Comparison of ENCODE assay signal across 9 cellular contexts in genomic region chrX:149504226-149504914, GRCh38. TPM values are rescaled to one million over a fixed set of nuclear protein-coding genes. Genes with fewer than 3 reads are reported as not detected.
DNase-seq lines count a peak whose midpoint lies in the region; ATAC-seq and TF ChIP-seq lines count a peak whose summit lies in the region.
"Had no signal": no experiment of that assay in that cellular context is flagged by ENCODE, and none has a peak within 500 bp of the region (broad histone marks: within the 10 kb centered on the region; RNA-seq: fewer than 3 reads in every experiment).

No MANE protein-coding gene starts in this region.

- ATAC-seq in GM21576 (IDR thresholded peaks at IDR 0.05; ENCODE audit: unreplicated experiment) = peak; percentile 49
- peak; percentile 52 for ATAC-seq in WTC11
- peak; percentile 44 for ATAC-seq in memory B cell (ENCODE audit: low read depth)
- ATAC-seq in stimulated activated naive CD8-positive, alpha-beta T cell treated with anti-CD3 and anti-CD28 coated beads, Interleukin-15, Interleukin-2, amounts not matched to agents 100 U/mL and 50 U/mL, for 24 hours = peak; percentile 70

- peak overlapping the region; percentile 89 for H3K27ac ChIP-seq in Karpas-422 (ENCODE audit: low read length)

- H3K36me3 Mint-ChIP-seq in WTC11 (no peaks in the 10 kb centered on the region), memory B cell (peaks cover 7% of the 10 kb centered on the region)

- H3K27ac Mint-ChIP-seq in WTC11 (no peak overlapping the region), memory B cell (peak overlapping the region; percentile 100)

- POLR2A ChIA-PET in WTC11 (lab: Charles Lee) = no interaction called here

- peak overlapping the region; percentile 77 for H3K9ac ChIP-seq in Karpas-422 (ENCODE audit: low read length)

- peak overlapping the region; percentile 72 for H3K4me3 Mint-ChIP-seq in WTC11
- peak overlapping the region; percentile 95 for H3K4me3 Mint-ChIP-seq in memory B cell

- no peaks in the 10 kb centered on the region for H3K27me3 ChIP-seq in Karpas-422 (ENCODE audit: low read length)

- H4K20me1 ChIP-seq in Karpas-422 (ENCODE audit: insufficient read depth, low read depth, low read length) = peaks cover 11% of the 10 kb centered on the region; the same call in 1 of the 2 replicates

- H3K9me3 Mint-ChIP-seq in WTC11 = no peaks in the 10 kb centered on the region
- no peaks in the 10 kb centered on the region for H3K9me3 Mint-ChIP-seq in memory B cell

- H3K9me3 ChIP-seq in Karpas-422 (ENCODE audit: low read length) = no peaks in the 10 kb centered on the region

- H3K4me3 ChIP-seq in Karpas-422 (ENCODE audit: low read length) = peak overlapping the region; percentile 73

- peaks cover 17% of the 10 kb centered on the region for H3K36me3 ChIP-seq in Karpas-422 (ENCODE audit: insufficient read depth, low read length)

- peaks cover 53% of the 10 kb centered on the region for H3K4me1 ChIP-seq in Karpas-422 (ENCODE audit: low read length)

- H3K27me3 Mint-ChIP-seq in WTC11 (ENCODE audit: low read depth) (peaks cover 29% of the 10 kb centered on the region), memory B cell (no peaks in the 10 kb centered on the region)

- peak; percentile 21; the same call in 1 of the 2 replicates for TF ChIP-seq CTCF in WTC11 (IDR thresholded peaks at IDR 0.05)

- H3K79me2 ChIP-seq in Karpas-422 (ENCODE audit: low read length) = peaks cover 30% of the 10 kb centered on the region

- DNase-seq in ELR (ENCODE audit: low read depth) (peak; percentile 35), Karpas-422 (peak; percentile 95), WTC11 (ENCODE audit: low spot score) (peak; percentile 64), cerebellum (ENCODE audit: low spot score) (peak; percentile 39), memory B cell (ENCODE audit: low spot score in 2 of 2) (peak; percentile 51 to 68), HCEC 1CT (no peak)
- peak; percentile 70 for DNase-seq in stimulated activated naive CD8-positive, alpha-beta T cell treated with anti-CD3 and anti-CD28 coated beads, Interleukin-15, Interleukin-2, amounts not matched to agents 100 U/mL and 50 U/mL, for 24 hours

- peak overlapping the region; percentile 68 for H3K4me2 ChIP-seq in Karpas-422 (ENCODE audit: low read depth, low read length, poor library complexity, severe bottlenecking)

- H2AFZ ChIP-seq in Karpas-422 (ENCODE audit: low read length) = no peak overlapping the region; the same call in 1 of the 2 replicates

- peaks cover 10% of the 10 kb centered on the region for H3K4me1 Mint-ChIP-seq in WTC11
- H3K4me1 Mint-ChIP-seq in memory B cell = peaks cover 11% of the 10 kb centered on the region

- H3K9me2 ChIP-seq in Karpas-422 (replicated peaks; ENCODE audit: insufficient read depth, low read length) = no peaks in the 10 kb centered on the region

- CTCF ChIA-PET in WTC11 (lab: Charles Lee) = interaction anchor here (0.7 to 1.9 kb wide), 4 partner anchors 9 to 36 kb away, joined by 3 to 9 read pairs (median 4); partner anchors contain the start of gene EOLA1

TF ChIP-seq in WTC11, 78 proteins besides CTCF, POLR2A, EP300 and RAD21:
- TF ChIP-seq FOXJ3 (CRISPR knock-in tag; IDR thresholded peaks at IDR 0.05; ENCODE audit: borderline replicate concordance) (no peak), CBFB (CRISPR knock-in tag; IDR thresholded peaks at IDR 0.05; ENCODE audit: low read depth) (no peak), AR (CRISPR knock-in tag; IDR thresholded peaks at IDR 0.05) (no peak), NFATC4 (CRISPR knock-in tag; IDR thresholded peaks at IDR 0.05) (no peak), TCF7 (CRISPR knock-in tag; IDR thresholded peaks at IDR 0.05; ENCODE audit: low read depth) (no peak), CREM (CRISPR knock-in tag; IDR thresholded peaks at IDR 0.05) (no peak), CDX4 (CRISPR knock-in tag; IDR thresholded peaks at IDR 0.05; ENCODE audit: borderline replicate concordance) (no peak), PREB (CRISPR knock-in tag; IDR thresholded peaks at IDR 0.05; ENCODE audit: borderline replicate concordance) (no peak), NFYB (CRISPR knock-in tag; conservative IDR thresholded peaks at IDR 0.05; ENCODE audit: low read depth) (no peak), JUN (CRISPR knock-in tag; IDR thresholded peaks at IDR 0.05) (no peak), ZMAT4 (CRISPR knock-in tag; IDR thresholded peaks at IDR 0.05) (no peak)

RNA-seq across cellular contexts. Expression of gene IDS, which starts 0.7 kb away (rescaled TPM):
- 134 and 263 TPM in 2 replicates for total RNA-seq in Karpas-422 (2014; rRNA removed; shearing (Covaris generic); ENCODE audit: low replicate concordance)
- total RNA-seq in WTC11 (2021) = 13.3 to 21.7 TPM (median 18.0 TPM) in 3 replicates
- total RNA-seq in cerebellum = 99.7 TPM

RNA-seq across cellular contexts. Expression of gene EOLA1, which starts 36.4 kb away (rescaled TPM):
- 11.6 and 12.5 TPM in 2 replicates for total RNA-seq in Karpas-422 (2014; rRNA removed; shearing (Covaris generic); ENCODE audit: low replicate concordance)
- total RNA-seq in WTC11 (2021) (5.4 to 7.7 TPM (median 6.1 TPM) in 3 replicates), cerebellum (10.0 TPM)

RNA-seq across cellular contexts. Expression of gene HSFX3, which starts 45.4 kb away (rescaled TPM):
- not detected in 2 replicates for total RNA-seq in Karpas-422 (2014; rRNA removed; shearing (Covaris generic); ENCODE audit: low replicate concordance)
- not detected in 3 replicates for total RNA-seq in WTC11 (2021)
- not detected for total RNA-seq in cerebellum
- total RNA-seq: frontal cortex had no signal
